Comparison of ENCODE assay signal across 8 cellular contexts in genomic region chr19:34135033-34135370, GRCh38. TPM values are rescaled to one million over a fixed set of nuclear protein-coding genes. Genes with fewer than 3 reads are reported as not detected.
DNase-seq lines count a peak whose midpoint lies in the region; ATAC-seq, FAIRE-seq and TF ChIP-seq lines count a peak whose summit lies in the region.

No MANE protein-coding gene starts in this region.

- H3K36me3 Mint-ChIP-seq in activated T-cell treated with anti-CD3 and anti-CD28 coated beads, Interleukin-2, amount 50 U/mL, for 4 hours (ENCODE audit: insufficient read depth), result no peaks in the 10 kb centered on the region

- DNase-seq in activated T-cell treated with anti-CD3 and anti-CD28 coated beads, Interleukin-2, amount 50 U/mL, for 4 hours, result no peak
- no peak for DNase-seq in activated T-cell treated with anti-CD3 and anti-CD28 coated beads for 4 hours
- no peak for DNase-seq in adipocyte (ENCODE audit: low read depth)
- no peak for DNase-seq in HepG2 (ENCODE audit: low spot score)
- no peak for DNase-seq in tibial artery
- DNase-seq in retina, result no peak

- no peaks in the 10 kb centered on the region for H3K27me3 Mint-ChIP-seq in activated T-cell treated with anti-CD3 and anti-CD28 coated beads, Interleukin-2, amount 50 U/mL, for 4 hours (ENCODE audit: low read depth)

- H3K4me3 Mint-ChIP-seq in activated T-cell treated with anti-CD3 and anti-CD28 coated beads, Interleukin-2, amount 50 U/mL, for 4 hours, result peak overlapping the region; percentile 91

- BruUV-seq in HepG2 (replicated peaks; lab: Mats Ljungman, UMichigan), result no TSS peak

- FAIRE-seq in HepG2 (lab: Jason Lieb, UNC), result no peak

- in situ Hi-C loops in HepG2 (cut with HindIII; ENCODE audit: extremely low pct_ligation_motif_present, low pct_unique_long_range_greater_than_20kb), result no loop called here

- CTCF ChIA-PET in HepG2 (lab: Yijun Ruan, JAX; ENCODE audit: low intra/inter-chr PET ratio, low total read pairs), result no interaction called here

- no peaks in the 10 kb centered on the region for H3K9me3 Mint-ChIP-seq in activated T-cell treated with anti-CD3 and anti-CD28 coated beads, Interleukin-2, amount 50 U/mL, for 4 hours

- H3K4me1 Mint-ChIP-seq in activated T-cell treated with anti-CD3 and anti-CD28 coated beads, Interleukin-2, amount 50 U/mL, for 4 hours (ENCODE audit: low read depth), result peaks cover 9% of the 10 kb centered on the region

- H3K79me2 ChIP-seq in HepG2 (ENCODE audit: insufficient read depth, low read length), result no peaks in the 10 kb centered on the region

- no peak for ATAC-seq in activated T-cell treated with anti-CD3 and anti-CD28 coated beads, Interleukin-2, amount 50 U/mL, for 4 hours
- ATAC-seq in HepG2, result peak; percentile 31; the same call in 2 of the 3 replicates
- no peak for ATAC-seq in GM21576 (IDR thresholded peaks at IDR 0.05; ENCODE audit: unreplicated experiment)
- no peak for ATAC-seq in GM19463 (IDR thresholded peaks at IDR 0.05; ENCODE audit: unreplicated experiment)

- no peak for TF ChIP-seq RAD21 in HepG2 (CRISPR knock-in tag; IDR thresholded peaks at IDR 0.05)

- TF ChIP-seq CTCF in HepG2 (CRISPR knock-in tag; IDR thresholded peaks at IDR 0.05) (no peak), tibial artery (IDR thresholded peaks at IDR 0.05) (no peak)

- H3K27ac ChIP-seq in HepG2 (ENCODE audit: extremely low read length, insufficient read depth, low read length) (peak overlapping the region; percentile 59), tibial artery (peak overlapping the region; percentile 84 to 89)

- no peak for TF ChIP-seq POLR2A in HepG2 (IDR thresholded peaks at IDR 0.05; ENCODE audit: insufficient read depth in 1 of 2, low read depth in 2 of 2, low read length in 2 of 2)

- H3K4me3 ChIP-seq in adipocyte (ENCODE audit: low read length) (peak overlapping the region; percentile 90), HepG2 (replicated peaks in 1 of 3; ENCODE audit: insufficient read depth in 1 of 3, low read depth in 2 of 3, low read length in 3 of 3) (peak overlapping the region; percentile 63 to 78 (median 66)), tibial artery (peak overlapping the region; percentile 59 to 76)

- H3K36me3 ChIP-seq in adipocyte (ENCODE audit: control insufficient read depth, insufficient read depth, low read length, severe bottlenecking) (no peaks in the 10 kb centered on the region), HepG2 (replicated peaks in 1 of 2; ENCODE audit: control insufficient read depth in 1 of 2, insufficient read depth in 2 of 2, low read length in 2 of 2) (no peaks in the 10 kb centered on the region), tibial artery (no peaks in the 10 kb centered on the region)

- no peaks in the 10 kb centered on the region for H3K4me1 ChIP-seq in adipocyte (ENCODE audit: control insufficient read depth, insufficient read depth, low read length)
- peaks cover 13% of the 10 kb centered on the region for H3K4me1 ChIP-seq in HepG2 (ENCODE audit: insufficient read depth, low read length)
- H3K4me1 ChIP-seq in tibial artery, result peaks cover 0 to 4% (median 4%) of the 10 kb centered on the region in 4 donors

- TF ChIP-seq EP300 in HepG2 (IDR thresholded peaks at IDR 0.05; ENCODE audit: low read depth in 2 of 2, low read length in 2 of 2), result no peak
- TF ChIP-seq EP300 in HepG2 (CRISPR knock-in tag; IDR thresholded peaks at IDR 0.05; ENCODE audit: borderline replicate concordance), result no peak

- no peaks in the 10 kb centered on the region for H4K20me1 ChIP-seq in HepG2 (ENCODE audit: insufficient read depth, low read length)

- intact Hi-C loops in HepG2 (cut with micrococcal nuclease; ENCODE audit: unreplicated experiment), result no loop called here
- intact Hi-C loops in tibial artery (cut with DNase I; ENCODE audit: low total_unique reads), result no loop called here

- peak overlapping the region; percentile 5 for H2AFZ ChIP-seq in HepG2 (ENCODE audit: low read length)

- WGBS in HepG2 (ENCODE audit: low lambda C conversion rate), result 65% methylated on average over 11 of the region's 11 CpGs

- H3K27me3 ChIP-seq in adipocyte (replicated peaks; ENCODE audit: control insufficient read depth, insufficient read depth, low read length), result no peaks in the 10 kb centered on the region
- no peaks in the 10 kb centered on the region for H3K27me3 ChIP-seq in HepG2 (ENCODE audit: control insufficient read depth in 1 of 2, insufficient read depth in 2 of 2, low read length in 2 of 2)
- no peaks in the 10 kb centered on the region for H3K27me3 ChIP-seq in tibial artery

- H3K4me2 ChIP-seq in HepG2 (ENCODE audit: low read depth, low read length), result peak overlapping the region; percentile 98

- peak overlapping the region; percentile 93 for H3K9ac ChIP-seq in adipocyte (ENCODE audit: low read length)
- peak overlapping the region; percentile 76; the same call in 1 of the 2 replicates for H3K9ac ChIP-seq in HepG2 (ENCODE audit: insufficient read depth, low read depth, low read length)

- H3K9me3 ChIP-seq in adipocyte (ENCODE audit: control insufficient read depth, low read length) (no peaks in the 10 kb centered on the region), HepG2 (ENCODE audit: low read length) (no peaks in the 10 kb centered on the region), tibial artery (no peaks in the 10 kb centered on the region)

- POLR2A ChIA-PET in HepG2 (lab: Yijun Ruan, JAX), result interaction anchor here (1.2 to 1.9 kb wide), 3 partner anchors 9 to 38 kb away, joined by 4 to 8 read pairs (median 6); no protein-coding TSS in a partner anchor

TF ChIP-seq in HepG2, 621 proteins besides CTCF, POLR2A, EP300 and RAD21 (continues in another document):
- TF ChIP-seq ZBTB38 (CRISPR knock-in tag; IDR thresholded peaks at IDR 0.05), result no peak
- TF ChIP-seq THAP9 (CRISPR knock-in tag; IDR thresholded peaks at IDR 0.05; ENCODE audit: borderline replicate concordance), result no peak
- no peak for TF ChIP-seq ZNF510 (CRISPR knock-in tag; IDR thresholded peaks at IDR 0.05; ENCODE audit: low read depth)
- TF ChIP-seq ZSCAN12 (CRISPR knock-in tag; IDR thresholded peaks at IDR 0.05), result no peak
- no peak for TF ChIP-seq TEAD2 (CRISPR knock-in tag; IDR thresholded peaks at IDR 0.05)
- TF ChIP-seq MYC (CRISPR knock-in tag; IDR thresholded peaks at IDR 0.05; ENCODE audit: borderline replicate concordance), result no peak
- no peak for TF ChIP-seq TBP (CRISPR knock-in tag; IDR thresholded peaks at IDR 0.05)
- TF ChIP-seq GFI1 (CRISPR knock-in tag; IDR thresholded peaks at IDR 0.05; ENCODE audit: borderline replicate concordance), result no peak
- no peak for TF ChIP-seq ZNF451 (CRISPR knock-in tag; IDR thresholded peaks at IDR 0.05)
- no peak for TF ChIP-seq XBP1 (CRISPR knock-in tag; IDR thresholded peaks at IDR 0.05)

RNA-seq across cellular contexts. Expression of gene LSM14A, which starts 37.3 kb away (rescaled TPM):
- 100 to 1,000 TPM; 126 to 134 (median 129) TPM for total RNA-seq in activated T-cell treated with anti-CD3 and anti-CD28 coated beads, Interleukin-2, amount 50 U/mL, for 4 hours
- 83.6 and 109 TPM in 2 replicates for total RNA-seq in HepG2 (2016; rRNA removed; fragmentation: Illumina TruSeq; extraction: Trizol)
- total RNA-seq in HepG2 (2016; cell fraction: cytosol; rRNA removed; fragmentation: Illumina TruSeq; extraction: Trizol; ENCODE audit: low read depth), result 79.6 and 86.8 TPM in 2 replicates
- 89.2 and 94.7 TPM in 2 replicates for total RNA-seq in HepG2 (2016; cell fraction: insoluble cytoplasmic fraction; rRNA removed; fragmentation: Illumina TruSeq; extraction: Trizol)
- 169 and 188 TPM in 2 replicates for total RNA-seq in HepG2 (2016; cell fraction: membrane; rRNA removed; fragmentation: Illumina TruSeq; extraction: Trizol)
- total RNA-seq in HepG2 (2016; cell fraction: nucleus; rRNA removed; fragmentation: Illumina TruSeq; extraction: Trizol), result 40.2 and 49.9 TPM in 2 replicates
- polyA plus RNA-seq in HepG2 (2011; rRNA removed), result 62.4 and 77.0 TPM in 2 replicates
- 52.2 and 64.2 TPM in 2 replicates for polyA plus RNA-seq in HepG2 (2011; cell fraction: cytosol; rRNA removed)
- polyA plus RNA-seq in HepG2 (2011; cell fraction: nucleus; rRNA removed), result 37.8 and 45.4 TPM in 2 replicates
- polyA plus RNA-seq in HepG2 (2012), result 77.5 and 77.9 TPM in 2 replicates
- 124 and 135 TPM in 2 replicates for polyA plus RNA-seq in HepG2 (2016; cell fraction: cytosol; fragmentation: Illumina TruSeq; extraction: Trizol; ENCODE audit: low read depth)
- 149 and 181 TPM in 2 replicates for polyA plus RNA-seq in HepG2 (2016; cell fraction: insoluble cytoplasmic fraction; fragmentation: Illumina TruSeq; extraction: Trizol; ENCODE audit: low read depth)
- 172 and 199 TPM in 2 replicates for polyA plus RNA-seq in HepG2 (2016; cell fraction: membrane; fragmentation: Illumina TruSeq; extraction: Trizol; ENCODE audit: low read depth)
- 67.0 and 73.1 TPM in 2 replicates for polyA plus RNA-seq in HepG2 (2016; cell fraction: nucleus; fragmentation: Illumina TruSeq; extraction: Trizol; ENCODE audit: insufficient read depth, low read depth)
- polyA minus RNA-seq in HepG2 (2011; rRNA and poly(A)+ RNA removed; ENCODE audit: low replicate concordance), result 166 and 255 TPM in 2 replicates
- polyA minus RNA-seq in HepG2 (2011; cell fraction: cytosol; rRNA and poly(A)+ RNA removed), result 61.4 and 69.0 TPM in 2 replicates
- polyA minus RNA-seq in HepG2 (2011; cell fraction: nucleus; rRNA and poly(A)+ RNA removed), result 87.8 and 114 TPM in 2 replicates
